17 cellular contexts compared by ENCODE assay signal in genomic region chr2:231288535-231289078, GRCh38.
DNase-seq lines count a peak whose midpoint lies in the region; ATAC-seq and TF ChIP-seq lines count a peak whose summit lies in the region.
"Had no signal": no experiment of that assay in that cellular context is flagged by ENCODE, and none has a peak within 500 bp of the region (broad histone marks: within the 10 kb centered on the region; RNA-seq: fewer than 3 reads in every experiment).

No MANE protein-coding gene starts in this region.

- TF ChIP-seq CTCF in heart left ventricle (IDR thresholded peaks at IDR 0.05) (no peak), transverse colon (IDR thresholded peaks at IDR 0.05) (no peak)

- TF ChIP-seq POLR2A in heart left ventricle (IDR thresholded peaks at IDR 0.05) (no peak), transverse colon (IDR thresholded peaks at IDR 0.05) (no peak)

- intact Hi-C loops in Right ventricle myocardium superior (cut with DNase I): no loop called here
- intact Hi-C loops in heart left ventricle (cut with DNase I): no loop called here
- intact Hi-C loops in transverse colon (cut with DNase I; ENCODE audit: low total_unique reads): no loop called here

- H3K27ac ChIP-seq in heart left ventricle (no peak overlapping the region), epithelial cell of prostate (peak overlapping the region; percentile 89), muscle layer of duodenum (ENCODE audit: low read length) (peak overlapping the region; percentile 25), transverse colon (peak overlapping the region; percentile 37 to 70 (median 68))
- H3K27ac ChIP-seq: 22Rv1, HL-60 had no signal

- TF ChIP-seq EP300 in transverse colon (IDR thresholded peaks at IDR 0.05; ENCODE audit: low read depth): no peak

- WGBS in heart left ventricle, 4 donors: 90 to 95% (median 94%) methylated on average over 9 of the region's 9 CpGs
- WGBS in transverse colon (ENCODE audit: low coverage in 1 of 2), 2 donors: 44 to 56% methylated on average over 9 of the region's 9 CpGs

- DNase-seq in Right ventricle myocardium superior: no peak
- no peak for DNase-seq in heart left ventricle
- no peak for DNase-seq in epithelial cell of prostate (ENCODE audit: low read depth, low spot score)
- peak; percentile 45 for DNase-seq in transverse colon
- DNase-seq in NK-92 treated with Interleukin-12 subunit alpha and Interleukin-12 subunit beta, amount 100 ng/mL, for 24 hours (lab: John Stamatoyannopoulos, UW): no peak
- no peak for DNase-seq in SHP77 (lab: John Stamatoyannopoulos, UW)
- DNase-seq: CD8-positive, alpha-beta T cell; COR-L47; DND-41; GDM1; GOT3; HFFc6 had no signal

- peaks cover 0 to 8% (median 0%) of the 10 kb centered on the region in 12 donors for H3K4me1 ChIP-seq in heart left ventricle
- peaks cover 5 to 9% of the 10 kb centered on the region in 2 donors for H3K4me1 ChIP-seq in muscle layer of duodenum (ENCODE audit: control insufficient read depth in 1 of 2, insufficient read depth in 2 of 2, low read length in 2 of 2)
- H3K4me1 ChIP-seq in transverse colon: peaks cover 0 to 49% (median 24%) of the 10 kb centered on the region in 4 donors

- no peaks in the 10 kb centered on the region for H3K9me3 ChIP-seq in heart left ventricle
- H3K9me3 ChIP-seq in muscle layer of duodenum (ENCODE audit: control insufficient read depth in 1 of 2, low read length in 2 of 2): no peaks in the 10 kb centered on the region
- H3K9me3 ChIP-seq in transverse colon: no peaks in the 10 kb centered on the region
- H3K9me3 ChIP-seq: HAP-1 had no signal

- in situ Hi-C loops in transverse colon (cut with MboI; ENCODE audit: low pct_ligation_motif_present in 1 of 4, low pct_unique_long_range_greater_than_20kb in 1 of 4, low sequenced_read_pairs in 3 of 4): no loop called here

- ATAC-seq in Right ventricle myocardium superior (ENCODE audit: poor library complexity) (peak; percentile 26), heart left ventricle (no peak), HG02763 (IDR thresholded peaks at IDR 0.05; ENCODE audit: unreplicated experiment) (no peak)
- ATAC-seq: CD8-positive, alpha-beta T cell had no signal

- H3K4me3 ChIP-seq in heart left ventricle (no peak overlapping the region), muscle layer of duodenum (ENCODE audit: low read depth in 1 of 2, low read length in 2 of 2) (no peak overlapping the region), transverse colon (no peak overlapping the region)
- H3K4me3 ChIP-seq: HAP-1 had no signal

- H3K27me3 ChIP-seq in heart left ventricle: no peaks in the 10 kb centered on the region
- no peaks in the 10 kb centered on the region for H3K27me3 ChIP-seq in muscle layer of duodenum (ENCODE audit: low read depth, low read length)
- H3K27me3 ChIP-seq in transverse colon: no peaks in the 10 kb centered on the region

- H3K36me3 ChIP-seq in heart left ventricle (peaks cover 0 to 12% (median 0%) of the 10 kb centered on the region in 9 donors), muscle layer of duodenum (ENCODE audit: control insufficient read depth in 1 of 2, insufficient read depth in 2 of 2, low read length in 2 of 2) (peaks cover 0 to 32% of the 10 kb centered on the region in 2 donors), transverse colon (no peaks in the 10 kb centered on the region)
- H3K36me3 ChIP-seq: HAP-1 had no signal

Comparison
In these comparisons a context has a peak if more than half of its experiments do, and no peak if none do; other contexts are left out.
1. H3K27ac ChIP-seq: peak in epithelial cell of prostate (single experiment), muscle layer of duodenum (single experiment) and transverse colon (4 of 4); none in heart left ventricle (0 of 12).